8 cellular contexts compared by ENCODE assay signal in the genomic region with DNA sequence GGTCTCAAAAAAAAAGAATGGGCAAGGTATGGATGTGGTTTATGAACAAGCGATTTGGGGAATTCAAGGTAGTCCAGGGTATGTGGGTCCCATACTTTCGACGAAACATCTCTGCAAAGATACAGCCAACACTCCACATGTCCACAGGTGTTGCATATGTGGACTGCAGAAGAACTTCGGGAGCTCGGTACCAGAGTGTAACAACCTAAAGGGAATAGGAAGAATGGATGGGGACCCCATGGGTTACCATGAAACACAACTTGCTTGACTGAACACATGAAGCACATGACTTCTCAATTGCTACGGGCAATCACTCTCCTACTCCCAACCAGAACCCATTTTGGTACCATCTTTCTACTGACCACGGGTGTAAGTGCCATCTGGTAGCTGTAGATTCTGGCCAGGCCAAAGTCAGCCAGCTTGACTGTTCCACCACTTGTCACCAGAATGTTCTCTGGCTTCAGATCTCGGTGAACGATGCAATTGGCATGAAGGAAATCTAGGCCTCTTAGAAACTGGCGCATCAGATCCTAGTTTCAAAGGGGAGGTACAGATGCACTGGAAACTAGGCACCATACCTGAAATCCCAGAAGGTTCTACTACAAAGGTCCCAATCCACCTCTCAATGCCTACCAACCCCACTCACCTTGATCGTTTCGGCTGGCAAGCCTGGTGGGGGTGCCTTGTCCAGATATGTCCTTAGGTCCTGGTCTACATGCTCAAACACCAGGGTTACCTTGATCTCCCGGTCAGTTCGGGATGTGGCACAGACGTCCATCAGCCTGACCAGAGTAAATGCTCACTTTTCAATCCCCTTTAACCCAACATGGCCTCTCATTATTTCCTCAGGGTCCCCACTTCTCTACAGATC. TPM values are rescaled to one million over a fixed set of nuclear protein-coding genes. Genes with fewer than 3 reads are reported as not detected.
DNase-seq lines count a peak whose midpoint lies in the region; ATAC-seq, FAIRE-seq and TF ChIP-seq lines count a peak whose summit lies in the region.

No MANE protein-coding gene starts in this region.

- H3K27me3 Mint-ChIP-seq in osteocyte (ENCODE audit: unreplicated experiment), result no peaks in the 10 kb centered on the region

- peaks cover 30% of the 10 kb centered on the region for H3K36me3 Mint-ChIP-seq in osteocyte (ENCODE audit: unreplicated experiment)

- peaks cover 60% of the 10 kb centered on the region for H3K36me3 ChIP-seq in DOHH2 (ENCODE audit: control insufficient read depth, low read length)

- no peaks in the 10 kb centered on the region for H3K9me2 ChIP-seq in DOHH2 (replicated peaks; ENCODE audit: control insufficient read depth, low read length)

- no peaks in the 10 kb centered on the region for H3K9me3 Mint-ChIP-seq in osteocyte (ENCODE audit: unreplicated experiment)

- DNase-seq in RKO (ENCODE audit: low spot score) (peak; percentile 41), epithelial cell of esophagus (ENCODE audit: low read depth) (no peak), osteocyte (ENCODE audit: extremely low spot score, unreplicated experiment) (no peak), NCI-H526 treated with DMSO at 0.1 percent for 48 hours (lab: John Stamatoyannopoulos, UW) (no peak), erythroblast (lab: John Stamatoyannopoulos, UW) (no peak), RCC 7860 (ENCODE audit: low spot score) (no peak)

- H3K27ac Mint-ChIP-seq in osteocyte (ENCODE audit: unreplicated experiment), result peak overlapping the region; percentile 93

- TF ChIP-seq POLR2A in erythroblast (IDR thresholded peaks at IDR 0.05; ENCODE audit: low read length), result no peak

- H3K27ac ChIP-seq in DOHH2 (ENCODE audit: low read depth, low read length), result peak overlapping the region; percentile 57; the same call in 1 of the 2 replicates

- TF ChIP-seq CTCF in DOHH2 (IDR thresholded peaks at IDR 0.05; ENCODE audit: low read depth, low read length, poor library complexity, severe bottlenecking), result no peak
- no peak for TF ChIP-seq CTCF in epithelial cell of esophagus (IDR thresholded peaks at IDR 0.05; ENCODE audit: insufficient read depth, low read depth, low read length, missing control alignments)
- no peak for TF ChIP-seq CTCF in osteocyte (IDR thresholded peaks at IDR 0.05)

- no peaks in the 10 kb centered on the region for H3K9me3 ChIP-seq in DOHH2 (ENCODE audit: control insufficient read depth, insufficient read depth, low read length)

- peak overlapping the region; percentile 78 for H3K4me2 ChIP-seq in DOHH2 (ENCODE audit: low read length)

- H3K4me1 Mint-ChIP-seq in osteocyte (ENCODE audit: unreplicated experiment), result peaks cover 37% of the 10 kb centered on the region

- H3F3A ChIP-seq in DOHH2 (ENCODE audit: control insufficient read depth, insufficient read depth), result peaks cover 34% of the 10 kb centered on the region

- H3K4me3 Mint-ChIP-seq in osteocyte (ENCODE audit: unreplicated experiment), result peak overlapping the region; percentile 94

- H3K4me3 ChIP-seq in DOHH2 (ENCODE audit: low read length) (peak overlapping the region; percentile 98), epithelial cell of esophagus (ENCODE audit: low read length) (peak overlapping the region; percentile 94)

- peaks cover 40% of the 10 kb centered on the region for H3K4me1 ChIP-seq in DOHH2 (ENCODE audit: control insufficient read depth, low read length)

- no peak for ATAC-seq in HG03342 (IDR thresholded peaks at IDR 0.05; ENCODE audit: unreplicated experiment)

- H3K79me2 ChIP-seq in DOHH2 (ENCODE audit: control insufficient read depth, low read length), result peaks cover 39% of the 10 kb centered on the region

- FAIRE-seq in RCC 7860 (lab: Jason Lieb, UNC), result no peak

- H4K20me1 ChIP-seq in DOHH2 (ENCODE audit: control insufficient read depth, insufficient read depth, low read depth, low read length), result no peaks in the 10 kb centered on the region; the same call in 1 of the 2 replicates

- H3K27me3 ChIP-seq in DOHH2 (ENCODE audit: control insufficient read depth, low read length), result no peaks in the 10 kb centered on the region

RNA-seq across cellular contexts. Expression of a gene that starts 1.3 kb away (rescaled TPM):
- 137 and 142 TPM in 2 replicates for total RNA-seq in osteocyte

RNA-seq across cellular contexts. Expression of a gene that starts 4.1 kb away (rescaled TPM):
- 19.2 and 21.1 TPM in 2 replicates for total RNA-seq in osteocyte

RNA-seq across cellular contexts. Expression of a gene that starts 6.0 kb away (rescaled TPM):
- 36.2 and 37.4 TPM in 2 replicates for total RNA-seq in osteocyte

RNA-seq across cellular contexts. Expression of a gene that starts 12.3 kb away (rescaled TPM):
- 2.4 and 2.6 TPM in 2 replicates for total RNA-seq in osteocyte

RNA-seq across cellular contexts. Expression of a gene that starts 16.1 kb away (rescaled TPM):
- total RNA-seq in osteocyte, result 1.7 and 2.3 TPM in 2 replicates
